ENCODE assay signal across 17 cellular contexts in genomic region chr1:19744335-19744743, GRCh38.
"Had no signal": no experiment of that assay in that cellular context is flagged by ENCODE, and none has a peak within 500 bp of the region (broad histone marks: within the 10 kb centered on the region; RNA-seq: fewer than 3 reads in every experiment).

No MANE protein-coding gene starts in this region.

- H3K36me3 ChIP-seq: prostate gland had no signal

- FAIRE-seq: endometrium, urothelium cell line had no signal

- H3K4me3 ChIP-seq: dorsolateral prefrontal cortex, hepatocyte, left lung, prostate gland had no signal

- ATAC-seq: left lung, sciatic nerve, T-cell had no signal

- H3K4me2 ChIP-seq: hepatocyte had no signal

- DNase-seq: activated CD4-positive, alpha-beta T cell treated with anti-CD3 and anti-CD28 coated beads, Interleukin-2, amount 10 ng/mL, durations not matched to agents 7 days and 5 days; activated CD8-positive, alpha-beta memory T cell treated with anti-CD3 and anti-CD28 coated beads for 24 hours; activated naive CD8-positive, alpha-beta T cell treated with anti-CD3 and anti-CD28 coated beads, Interleukin-2, amount 10 ng/mL, durations not matched to agents 7 days and 5 days; anterior cingulate cortex; dorsolateral prefrontal cortex; islet precursor cell; left lung; mesenchymal stem cell; occipital lobe; stimulated activated CD4-positive, alpha-beta T cell treated with anti-CD3 and anti-CD28 coated beads, Interleukin-1b, Interleukin-23, amount 100 ng/mL, for 48 hours; T-cell; T-helper 9 cell had no signal

- H3K9me3 ChIP-seq: left lung, prostate gland had no signal

- H3K27me3 ChIP-seq: dorsolateral prefrontal cortex, hepatocyte, left lung had no signal

- H3K27ac ChIP-seq: dorsolateral prefrontal cortex, hepatocyte, left lung, prostate gland had no signal

- H2AFZ ChIP-seq: hepatocyte had no signal

- H3K4me1 ChIP-seq: left lung, prostate gland had no signal
